9 cellular contexts compared by ENCODE assay signal in the genomic region with DNA sequence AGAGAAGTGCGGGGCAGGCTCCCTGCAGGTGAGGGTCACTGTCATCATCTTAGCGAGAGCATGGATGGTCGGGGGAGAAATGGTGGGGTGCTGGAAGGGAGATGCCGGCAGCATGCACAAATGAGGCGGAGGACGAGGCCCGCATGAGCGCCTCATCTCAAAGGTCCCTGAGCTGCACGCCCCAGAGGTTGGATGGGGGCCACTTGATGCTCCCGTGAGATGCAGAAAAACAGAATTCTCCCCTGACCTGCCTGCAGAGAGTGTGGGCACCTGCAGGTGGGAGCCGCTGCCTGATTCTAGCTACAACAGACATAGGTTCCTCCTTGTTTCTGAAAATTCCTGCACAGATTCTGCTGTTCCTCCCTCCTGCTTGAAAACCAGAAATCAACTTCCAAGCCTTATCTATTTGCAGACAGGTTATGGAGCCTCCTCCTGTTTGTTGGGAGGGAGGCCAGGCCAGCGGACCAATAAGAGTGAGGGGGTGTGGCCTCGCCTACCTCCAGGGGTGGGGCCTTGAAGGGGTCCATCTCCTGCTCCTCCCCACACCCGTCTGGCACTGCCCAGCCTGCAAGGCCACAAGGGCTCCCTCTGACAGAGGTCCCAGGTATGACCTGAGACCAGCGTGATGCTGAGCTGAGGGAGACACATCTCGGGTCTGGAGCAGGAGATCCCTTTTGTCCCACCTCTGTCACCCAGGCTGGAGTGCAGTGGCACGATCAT.
DNase-seq lines count a peak whose midpoint lies in the region; ATAC-seq and TF ChIP-seq lines count a peak whose summit lies in the region.
"Had no signal": no experiment of that assay in that cellular context is flagged by ENCODE, and none has a peak within 500 bp of the region (broad histone marks: within the 10 kb centered on the region; RNA-seq: fewer than 3 reads in every experiment).

No MANE protein-coding gene starts in this region.

- no peaks in the 10 kb centered on the region for H3K9me3 Mint-ChIP-seq in central memory CD8-positive, alpha-beta T cell
- no peaks in the 10 kb centered on the region for H3K9me3 Mint-ChIP-seq in stimulated activated naive CD8-positive, alpha-beta T cell treated with anti-CD3 and anti-CD28 coated beads, Interleukin-15, Interleukin-2, amounts not matched to agents 100 ng/mL and 50 ng/mL, for 24 hours

- no peak overlapping the region for H3K4me2 ChIP-seq in GM23248 (ENCODE audit: unreplicated experiment)

- H3K9me2 ChIP-seq in GM23248 (ENCODE audit: insufficient read depth), result no peaks in the 10 kb centered on the region

- no peak overlapping the region for H2AFZ ChIP-seq in GM23248

- H3K36me3 ChIP-seq in H7 (replicated peaks; ENCODE audit: control insufficient read depth, insufficient read depth, low read length) (peaks cover 38% of the 10 kb centered on the region), brain microvascular endothelial cell (replicated peaks) (no peaks in the 10 kb centered on the region), GM23248 (ENCODE audit: low read depth) (no peaks in the 10 kb centered on the region)

- no peak overlapping the region for H3K9ac ChIP-seq in GM23248

- no peaks in the 10 kb centered on the region for H3K79me2 ChIP-seq in GM23248 (ENCODE audit: insufficient read depth)

- no peak overlapping the region for H3K4me3 Mint-ChIP-seq in central memory CD8-positive, alpha-beta T cell
- no peak overlapping the region for H3K4me3 Mint-ChIP-seq in stimulated activated naive CD8-positive, alpha-beta T cell treated with anti-CD3 and anti-CD28 coated beads, Interleukin-15, Interleukin-2, amounts not matched to agents 100 ng/mL and 50 ng/mL, for 24 hours

- no peaks in the 10 kb centered on the region for H3F3A ChIP-seq in GM23248 (ENCODE audit: insufficient read depth)

- H4K20me1 ChIP-seq in GM23248 (ENCODE audit: insufficient read depth), result no peaks in the 10 kb centered on the region

- no peaks in the 10 kb centered on the region for H3K9me3 ChIP-seq in GM23248 (ENCODE audit: low read depth)

- ATAC-seq in central memory CD8-positive, alpha-beta T cell (replicated peaks; ENCODE audit: extremely low read depth, poor library complexity, severe bottlenecking), result peak; percentile 17

- H3K27me3 ChIP-seq in H7 (ENCODE audit: control insufficient read depth, insufficient read depth, low read length) (no peaks in the 10 kb centered on the region), brain microvascular endothelial cell (replicated peaks) (no peaks in the 10 kb centered on the region), GM23248 (replicated peaks; ENCODE audit: insufficient read depth) (no peaks in the 10 kb centered on the region)

- in situ Hi-C loops in brain microvascular endothelial cell (cut with HindIII; ENCODE audit: low pct_ligation_motif_present, low sequenced_read_pairs), result no loop called here
- in situ Hi-C loops in GM23248 (cut with MboI), result no loop called here

- DNase-seq in 8988T, result peak; percentile 91
- DNase-seq in ELF-1 (ENCODE audit: low read depth, low spot score), result peak; percentile 82
- peak; percentile 96 for DNase-seq in H7
- DNase-seq in NCI-H510A treated with DMSO at 0.1 percent for 48 hours (lab: John Stamatoyannopoulos, UW), result peak; percentile 88
- DNase-seq in central memory CD8-positive, alpha-beta T cell (ENCODE audit: low spot score in 2 of 2), result no peak
- DNase-seq in brain microvascular endothelial cell, result no peak
- DNase-seq in GM23248, result no peak

- H3K4me1 ChIP-seq in GM23248 (ENCODE audit: insufficient read depth), result no peaks in the 10 kb centered on the region

- peaks cover 12% of the 10 kb centered on the region for H3K4me1 Mint-ChIP-seq in central memory CD8-positive, alpha-beta T cell
- peaks cover 10% of the 10 kb centered on the region for H3K4me1 Mint-ChIP-seq in stimulated activated naive CD8-positive, alpha-beta T cell treated with anti-CD3 and anti-CD28 coated beads, Interleukin-15, Interleukin-2, amounts not matched to agents 100 ng/mL and 50 ng/mL, for 24 hours (ENCODE audit: low read depth)

- H3K4me3 ChIP-seq in H7 (ENCODE audit: insufficient read depth, low read depth, low read length), result no peak overlapping the region
- no peak overlapping the region for H3K4me3 ChIP-seq in brain microvascular endothelial cell (ENCODE audit: low read depth, low read length)
- H3K4me3 ChIP-seq in GM23248, result no peak overlapping the region

- 86 to 88% methylated on average over 14 to 16 of the region's 17 CpGs for WGBS in GM23248 (ENCODE audit: low coverage in 1 of 2, low lambda C conversion rate in 2 of 2, missing lambda C conversion rate in 2 of 2), 2 experiments

- H3K27ac ChIP-seq in brain microvascular endothelial cell, result no peak overlapping the region
- H3K27ac ChIP-seq in GM23248, result no peak overlapping the region
- H3K27ac ChIP-seq: HL-60 had no signal

- H3K27ac Mint-ChIP-seq in central memory CD8-positive, alpha-beta T cell (ENCODE audit: low read depth), result peak overlapping the region; percentile 80
- peak overlapping the region; percentile 53 for H3K27ac Mint-ChIP-seq in stimulated activated naive CD8-positive, alpha-beta T cell treated with anti-CD3 and anti-CD28 coated beads, Interleukin-15, Interleukin-2, amounts not matched to agents 100 ng/mL and 50 ng/mL, for 24 hours

- H3K36me3 Mint-ChIP-seq in central memory CD8-positive, alpha-beta T cell (ENCODE audit: insufficient read depth), result peaks cover 35% of the 10 kb centered on the region
- peaks cover 20% of the 10 kb centered on the region for H3K36me3 Mint-ChIP-seq in stimulated activated naive CD8-positive, alpha-beta T cell treated with anti-CD3 and anti-CD28 coated beads, Interleukin-15, Interleukin-2, amounts not matched to agents 100 ng/mL and 50 ng/mL, for 24 hours (ENCODE audit: low read depth)

- H3K27me3 Mint-ChIP-seq in central memory CD8-positive, alpha-beta T cell, result no peaks in the 10 kb centered on the region
- no peaks in the 10 kb centered on the region for H3K27me3 Mint-ChIP-seq in stimulated activated naive CD8-positive, alpha-beta T cell treated with anti-CD3 and anti-CD28 coated beads, Interleukin-15, Interleukin-2, amounts not matched to agents 100 ng/mL and 50 ng/mL, for 24 hours

- TF ChIP-seq CTCF in brain microvascular endothelial cell (IDR thresholded peaks at IDR 0.05; ENCODE audit: low read depth, low read length, missing control alignments), result no peak

Comparison
In these comparisons a context has a peak if more than half of its experiments do, and no peak if none do; other contexts are left out.
1. DNase-seq: peak in 8988T (single experiment), ELF-1 (single experiment), H7 (single experiment) and NCI-H510A treated with DMSO at 0.1 percent for 48 hours (single experiment); none in central memory CD8-positive, alpha-beta T cell (0 of 2), brain microvascular endothelial cell (single experiment) and GM23248 (single experiment).